In the genomic region with DNA sequence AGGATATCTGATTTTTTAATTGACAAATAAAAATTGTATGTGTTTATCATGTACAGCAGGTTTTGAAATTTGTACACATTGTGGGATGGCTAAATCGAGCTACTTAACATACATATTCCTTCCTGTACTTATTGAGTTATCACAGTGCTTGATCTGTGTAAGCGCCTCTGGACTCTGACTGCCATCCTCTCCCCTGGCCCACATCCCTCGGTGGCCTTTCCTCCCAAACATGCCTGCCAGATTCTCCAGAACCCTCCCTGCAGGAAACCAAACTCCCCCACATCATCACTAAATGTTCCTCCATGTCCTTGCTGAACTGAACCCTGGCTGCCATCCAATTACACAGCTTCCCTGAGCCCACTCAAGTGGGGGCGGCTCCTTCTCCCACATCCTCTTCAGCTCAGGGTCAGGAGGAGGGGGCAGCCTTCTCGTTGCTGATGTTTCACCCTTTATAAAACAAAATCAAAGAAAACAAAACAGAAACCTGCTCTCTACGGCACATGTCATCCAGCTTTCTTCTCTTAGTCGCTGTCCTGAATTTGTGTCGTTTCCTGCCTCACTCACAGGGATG, we compare ENCODE assay signal across 2 cellular contexts.
TF ChIP-seq lines count a peak whose summit lies in the region.

No MANE protein-coding gene starts in this region.

TF ChIP-seq in HEK293, 187 proteins besides CTCF, POLR2A, EP300 and RAD21 (continued from another document and continues in another):
- no peak for TF ChIP-seq ZNF518A (tag by site-specific recombination; conservative IDR thresholded peaks at IDR 0.05; ENCODE audit: low read depth)
- no peak for TF ChIP-seq BCL11A (tag by site-specific recombination; IDR thresholded peaks at IDR 0.05; ENCODE audit: low read depth)
- no peak for TF ChIP-seq ZBTB44 (tag by site-specific recombination; IDR thresholded peaks at IDR 0.05)
- TF ChIP-seq, protein P1, sequence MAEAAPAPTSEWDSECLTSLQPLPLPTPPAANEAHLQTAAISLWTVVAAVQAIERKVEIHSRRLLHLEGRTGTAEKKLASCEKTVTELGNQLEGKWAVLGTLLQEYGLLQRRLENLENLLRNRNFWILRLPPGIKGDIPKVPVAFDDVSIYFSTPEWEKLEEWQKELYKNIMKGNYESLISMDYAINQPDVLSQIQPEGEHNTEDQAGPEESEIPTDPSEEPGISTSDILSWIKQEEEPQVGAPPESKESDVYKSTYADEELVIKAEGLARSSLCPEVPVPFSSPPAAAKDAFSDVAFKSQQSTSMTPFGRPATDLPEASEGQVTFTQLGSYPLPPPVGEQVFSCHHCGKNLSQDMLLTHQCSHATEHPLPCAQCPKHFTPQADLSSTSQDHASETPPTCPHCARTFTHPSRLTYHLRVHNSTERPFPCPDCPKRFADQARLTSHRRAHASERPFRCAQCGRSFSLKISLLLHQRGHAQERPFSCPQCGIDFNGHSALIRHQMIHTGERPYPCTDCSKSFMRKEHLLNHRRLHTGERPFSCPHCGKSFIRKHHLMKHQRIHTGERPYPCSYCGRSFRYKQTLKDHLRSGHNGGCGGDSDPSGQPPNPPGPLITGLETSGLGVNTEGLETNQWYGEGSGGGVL (tag by site-specific recombination; IDR thresholded peaks at IDR 0.05) = peak; percentile 22; the same call in 1 of the 2 replicates
- no peak for TF ChIP-seq ZNF132 (tag by site-specific recombination; IDR thresholded peaks at IDR 0.05; ENCODE audit: borderline replicate concordance)
- no peak for TF ChIP-seq ZBTB10 (tag by site-specific recombination; IDR thresholded peaks at IDR 0.05)
- TF ChIP-seq, protein P2, sequence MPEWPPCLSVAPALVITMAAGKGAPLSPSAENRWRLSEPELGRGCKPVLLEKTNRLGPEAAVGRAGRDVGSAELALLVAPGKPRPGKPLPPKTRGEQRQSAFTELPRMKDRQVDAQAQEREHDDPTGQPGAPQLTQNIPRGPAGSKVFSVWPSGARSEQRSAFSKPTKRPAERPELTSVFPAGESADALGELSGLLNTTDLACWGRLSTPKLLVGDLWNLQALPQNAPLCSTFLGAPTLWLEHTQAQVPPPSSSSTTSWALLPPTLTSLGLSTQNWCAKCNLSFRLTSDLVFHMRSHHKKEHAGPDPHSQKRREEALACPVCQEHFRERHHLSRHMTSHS (tag by site-specific recombination; IDR thresholded peaks at IDR 0.05) = no peak
- TF ChIP-seq ZNF157 (tag by site-specific recombination; IDR thresholded peaks at IDR 0.05) = no peak
- TF ChIP-seq ZNF830 (tag by site-specific recombination; IDR thresholded peaks at IDR 0.05; ENCODE audit: low read depth) = no peak

TF ChIP-seq in SK-N-SH, 30 proteins besides CTCF, POLR2A, EP300 and RAD21 (continued from another document):
- TF ChIP-seq ZBTB33 (IDR thresholded peaks at IDR 0.05; ENCODE audit: borderline replicate concordance, low read depth) (no peak), TEAD4 (IDR thresholded peaks at IDR 0.05; ENCODE audit: borderline replicate concordance, insufficient read depth) (no peak), NRF1 (IDR thresholded peaks at IDR 0.05; ENCODE audit: low read depth, low read length) (no peak)
- TF ChIP-seq, protein P3, sequence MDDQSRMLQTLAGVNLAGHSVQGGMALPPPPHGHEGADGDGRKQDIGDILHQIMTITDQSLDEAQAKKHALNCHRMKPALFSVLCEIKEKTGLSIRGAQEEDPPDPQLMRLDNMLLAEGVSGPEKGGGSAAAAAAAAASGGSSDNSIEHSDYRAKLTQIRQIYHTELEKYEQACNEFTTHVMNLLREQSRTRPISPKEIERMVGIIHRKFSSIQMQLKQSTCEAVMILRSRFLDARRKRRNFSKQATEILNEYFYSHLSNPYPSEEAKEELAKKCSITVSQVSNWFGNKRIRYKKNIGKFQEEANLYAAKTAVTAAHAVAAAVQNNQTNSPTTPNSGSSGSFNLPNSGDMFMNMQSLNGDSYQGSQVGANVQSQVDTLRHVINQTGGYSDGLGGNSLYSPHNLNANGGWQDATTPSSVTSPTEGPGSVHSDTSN (IDR thresholded peaks at IDR 0.05) = no peak
TF ChIP-seq in SK-N-SH: peak in this region for 0.
